ENCODE assay signal across 12 cellular contexts in genomic region chr5:9188131-9188530, GRCh38.
DNase-seq lines count a peak whose midpoint lies in the region; ATAC-seq, FAIRE-seq and TF ChIP-seq lines count a peak whose summit lies in the region.
"Had no signal": no experiment of that assay in that cellular context is flagged by ENCODE, and none has a peak within 500 bp of the region (broad histone marks: within the 10 kb centered on the region; RNA-seq: fewer than 3 reads in every experiment).

No MANE protein-coding gene starts in this region.

- intact Hi-C loops in IMR-90 (cut with micrococcal nuclease) = no loop called here

- H4K20me1 ChIP-seq in IMR-90 (ENCODE audit: insufficient read depth, low read length) (no peaks in the 10 kb centered on the region), osteoblast (ENCODE audit: insufficient read depth, low read length) (no peaks in the 10 kb centered on the region)

- FAIRE-seq in GM19239 (lab: Jason Lieb, UNC) = no peak

- dilution Hi-C loops in IMR-90 (cut with HindIII; ENCODE audit: low sequenced_read_pairs, unreplicated experiment) = no loop called here

- peak overlapping the region; percentile 95 for H3K14ac ChIP-seq in IMR-90 (replicated peaks; ENCODE audit: low read depth, low read length)

- DNase-seq in GM03348 (ENCODE audit: low spot score) (peak; percentile 42), IMR-90 (peak; percentile 96), brain microvascular endothelial cell (peak; percentile 92), osteoblast (ENCODE audit: insufficient read length, low spot score, missing footprints) (peak; percentile 87), NCI-H2227 treated with DMSO at 0.1 percent for 48 hours (lab: John Stamatoyannopoulos, UW) (no peak), GM19239 (ENCODE audit: insufficient read length, low spot score) (no peak)
- DNase-seq: GDM1; naive thymus-derived CD8-positive, alpha-beta T cell; NCI-H187; substantia nigra had no signal

- no peaks in the 10 kb centered on the region for H3K79me2 ChIP-seq in osteoblast (ENCODE audit: insufficient read depth, low read length)

- TF ChIP-seq CTCF in IMR-90 (conservative IDR thresholded peaks at IDR 0.05; ENCODE audit: low read depth, low read length) = no peak
- no peak for TF ChIP-seq CTCF in brain microvascular endothelial cell (IDR thresholded peaks at IDR 0.05; ENCODE audit: low read depth, low read length, missing control alignments)
- TF ChIP-seq CTCF in osteoblast (IDR thresholded peaks at IDR 0.05; ENCODE audit: extremely low read depth, low read depth, low read length) = no peak

- H3K4ac ChIP-seq in IMR-90 (ENCODE audit: low read depth, low read length) = peak overlapping the region; percentile 97

- peaks cover 5 to 18% of the 10 kb centered on the region in 2 experiments; a peak in 3 of 4 replicates for H3K79me1 ChIP-seq in IMR-90 (ENCODE audit: low read depth in 1 of 2, low read length in 2 of 2)

- ATAC-seq in IMR-90 (ENCODE audit: low read depth) = peak; percentile 92
- ATAC-seq in HG03095 (IDR thresholded peaks at IDR 0.05; ENCODE audit: unreplicated experiment) = no peak
- no peak for ATAC-seq in GM19035 (IDR thresholded peaks at IDR 0.05; ENCODE audit: unreplicated experiment)
- ATAC-seq: naive thymus-derived CD8-positive, alpha-beta T cell had no signal

- H2AFZ ChIP-seq in IMR-90 (replicated peaks; ENCODE audit: low read length, poor library complexity) (no peak overlapping the region), osteoblast (ENCODE audit: low read length) (peak overlapping the region; percentile 76)

- H3K9me3 ChIP-seq in IMR-90 (ENCODE audit: control insufficient read depth, insufficient read depth, low read length) (no peaks in the 10 kb centered on the region), osteoblast (ENCODE audit: low read depth, low read length) (no peaks in the 10 kb centered on the region)

- H3K18ac ChIP-seq in IMR-90 (ENCODE audit: low read depth, low read length) = peak overlapping the region; percentile 67; the same call in 1 of the 2 replicates

- H3K4me1 ChIP-seq in IMR-90 (ENCODE audit: control insufficient read depth, insufficient read depth, low read length) (peaks cover 7% of the 10 kb centered on the region), osteoblast (ENCODE audit: insufficient read depth, low read length) (peaks cover 13% of the 10 kb centered on the region)

- BruUV-seq in IMR-90 (replicated peaks; lab: Mats Ljungman, UMichigan) = no TSS peak

- H3K27ac ChIP-seq in IMR-90 (ENCODE audit: insufficient read depth, low read length) (peak overlapping the region; percentile 53; the same call in 1 of the 2 replicates), brain microvascular endothelial cell (peak overlapping the region; percentile 88), osteoblast (ENCODE audit: low read depth, low read length) (peak overlapping the region; percentile 83)

- H3K23ac ChIP-seq in IMR-90 (ENCODE audit: low read depth, low read length) = peak overlapping the region; percentile 63; the same call in 1 of the 2 replicates

- H4K5ac ChIP-seq in IMR-90 (ENCODE audit: low read depth, low read length) = peak overlapping the region; percentile 84; the same call in 1 of the 2 replicates

- CTCF ChIA-PET in IMR-90 (lab: Yijun Ruan, JAX) = no interaction called here

- TF ChIP-seq POLR2A in IMR-90 (IDR thresholded peaks at IDR 0.05; ENCODE audit: low read depth, low read length) = no peak

- peak overlapping the region; percentile 88 for H2BK5ac ChIP-seq in IMR-90 (ENCODE audit: low read depth, low read length, poor library complexity, severe bottlenecking)

- peak overlapping the region; percentile 67 for H3K56ac ChIP-seq in IMR-90 (ENCODE audit: extremely low read depth, insufficient read depth, low read length)

- WGBS in IMR-90 (ENCODE audit: extremely low coverage in 2 of 2, insufficient read length in 1 of 2), 2 experiments = 8% methylated on average over 2 of the region's 5 CpGs; no CpG with 5 or more reads in 1 of the 2 experiments

- H3K36me3 ChIP-seq in IMR-90 (ENCODE audit: control insufficient read depth, insufficient read depth, low read length) (peaks cover 1% of the 10 kb centered on the region; the same call in 1 of the 2 replicates), brain microvascular endothelial cell (replicated peaks) (no peaks in the 10 kb centered on the region), osteoblast (ENCODE audit: insufficient read depth, low read length) (no peaks in the 10 kb centered on the region)

- POLR2A ChIA-PET in IMR-90 (lab: Charles Lee; ENCODE audit: unreplicated experiment) = no interaction called here

- H4K91ac ChIP-seq in IMR-90 (ENCODE audit: insufficient read depth, low read depth, low read length) = peak overlapping the region; percentile 88

- peak overlapping the region; percentile 98; the same call in 2 of the 3 replicates for H2BK15ac ChIP-seq in IMR-90 (ENCODE audit: low read depth, low read length)

- H2BK120ac ChIP-seq in IMR-90 (ENCODE audit: low read depth, low read length) = peak overlapping the region; percentile 94

- no peak for TF ChIP-seq RAD21 in IMR-90 (IDR thresholded peaks at IDR 0.05; ENCODE audit: low read length)

- H2AK5ac ChIP-seq in IMR-90 (ENCODE audit: low read depth, low read length) = peak overlapping the region; percentile 100

- H3K9me1 ChIP-seq in IMR-90 (ENCODE audit: insufficient read depth, low read length) = peaks cover 13% of the 10 kb centered on the region

- H3K4me2 ChIP-seq in IMR-90 (ENCODE audit: low read depth, low read length) = peak overlapping the region; percentile 25; the same call in 1 of the 2 replicates
- peak overlapping the region; percentile 32 for H3K4me2 ChIP-seq in osteoblast (ENCODE audit: insufficient read depth, low read length)

- in situ Hi-C loops in IMR-90 (cut with MboI; ENCODE audit: low sequenced_read_pairs) (no loop called here), brain microvascular endothelial cell (cut with HindIII; ENCODE audit: low pct_ligation_motif_present, low sequenced_read_pairs) (no loop called here)

- no peaks in the 10 kb centered on the region for H3K27me3 ChIP-seq in IMR-90 (ENCODE audit: control insufficient read depth, insufficient read depth, low read length)
- no peaks in the 10 kb centered on the region for H3K27me3 ChIP-seq in brain microvascular endothelial cell (replicated peaks)
- no peaks in the 10 kb centered on the region for H3K27me3 ChIP-seq in osteoblast (ENCODE audit: insufficient read depth, low read length)

- no peak overlapping the region for H3K9ac ChIP-seq in IMR-90 (ENCODE audit: low read depth, low read length)

- H4K8ac ChIP-seq in IMR-90 (ENCODE audit: low read depth in 2 of 2, low read length in 2 of 2) = peak overlapping the region; percentile 69 to 86

- H3K4me3 ChIP-seq in IMR-90 (ENCODE audit: insufficient read depth, low read depth, low read length) (no peak overlapping the region), brain microvascular endothelial cell (ENCODE audit: low read depth, low read length) (no peak overlapping the region), osteoblast (ENCODE audit: insufficient read depth, low read length) (no peak overlapping the region)

- peak overlapping the region; percentile 97 for H2BK20ac ChIP-seq in IMR-90 (ENCODE audit: low read depth, low read length)

- no peak overlapping the region for H2AK9ac ChIP-seq in IMR-90 (replicated peaks; ENCODE audit: low read depth, low read length, poor library complexity)

TF ChIP-seq in IMR-90, 13 proteins besides CTCF, POLR2A, EP300 and RAD21:
- no peak for TF ChIP-seq MAZ (IDR thresholded peaks at IDR 0.05; ENCODE audit: borderline replicate concordance, low read depth, low read length)
- no peak for TF ChIP-seq RFX5 (IDR thresholded peaks at IDR 0.05; ENCODE audit: low read depth, low read length)
- TF ChIP-seq CHD1 (IDR thresholded peaks at IDR 0.05; ENCODE audit: low read depth, low read length) = no peak
- TF ChIP-seq, protein P1, sequence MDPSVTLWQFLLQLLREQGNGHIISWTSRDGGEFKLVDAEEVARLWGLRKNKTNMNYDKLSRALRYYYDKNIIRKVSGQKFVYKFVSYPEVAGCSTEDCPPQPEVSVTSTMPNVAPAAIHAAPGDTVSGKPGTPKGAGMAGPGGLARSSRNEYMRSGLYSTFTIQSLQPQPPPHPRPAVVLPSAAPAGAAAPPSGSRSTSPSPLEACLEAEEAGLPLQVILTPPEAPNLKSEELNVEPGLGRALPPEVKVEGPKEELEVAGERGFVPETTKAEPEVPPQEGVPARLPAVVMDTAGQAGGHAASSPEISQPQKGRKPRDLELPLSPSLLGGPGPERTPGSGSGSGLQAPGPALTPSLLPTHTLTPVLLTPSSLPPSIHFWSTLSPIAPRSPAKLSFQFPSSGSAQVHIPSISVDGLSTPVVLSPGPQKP (IDR thresholded peaks at IDR 0.05; ENCODE audit: borderline replicate concordance, low read depth, low read length) = no peak
- no peak for TF ChIP-seq MXI1 (IDR thresholded peaks at IDR 0.05; ENCODE audit: borderline replicate concordance, low read depth, low read length)
- no peak for TF ChIP-seq MAFK (IDR thresholded peaks at IDR 0.05; ENCODE audit: low read depth, low read length)
- TF ChIP-seq BHLHE40 (IDR thresholded peaks at IDR 0.05; ENCODE audit: low read depth, low read length) = peak; percentile 16; the same call in 1 of the 2 replicates
- no peak for TF ChIP-seq SMC3 (IDR thresholded peaks at IDR 0.05; ENCODE audit: low read depth, low read length)
- peak; percentile 80 for TF ChIP-seq CEBPB (IDR thresholded peaks at IDR 0.05; ENCODE audit: low read depth, low read length)
- no peak for TF ChIP-seq RCOR1 (IDR thresholded peaks at IDR 0.05; ENCODE audit: insufficient replicate concordance, low read length)
- peak; percentile 19; the same call in 1 of the 2 replicates for TF ChIP-seq NFE2L2 (IDR thresholded peaks at IDR 0.05; ENCODE audit: low read depth, low read length)
- peak; percentile 87 for TF ChIP-seq FOS (IDR thresholded peaks at IDR 0.05; ENCODE audit: low read depth, low read length)
- TF ChIP-seq, protein P2, sequence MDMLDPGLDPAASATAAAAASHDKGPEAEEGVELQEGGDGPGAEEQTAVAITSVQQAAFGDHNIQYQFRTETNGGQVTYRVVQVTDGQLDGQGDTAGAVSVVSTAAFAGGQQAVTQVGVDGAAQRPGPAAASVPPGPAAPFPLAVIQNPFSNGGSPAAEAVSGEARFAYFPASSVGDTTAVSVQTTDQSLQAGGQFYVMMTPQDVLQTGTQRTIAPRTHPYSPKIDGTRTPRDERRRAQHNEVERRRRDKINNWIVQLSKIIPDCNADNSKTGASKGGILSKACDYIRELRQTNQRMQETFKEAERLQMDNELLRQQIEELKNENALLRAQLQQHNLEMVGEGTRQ (IDR thresholded peaks at IDR 0.05; ENCODE audit: low read depth, low read length) = no peak
TF ChIP-seq in IMR-90: peak in this region for 4.

Comparison
In these comparisons a context has a peak if more than half of its experiments do, and no peak if none do; other contexts are left out.
1. DNase-seq: peak in GM03348 (single experiment), IMR-90 (single experiment), brain microvascular endothelial cell (single experiment) and osteoblast (single experiment); none in NCI-H2227 treated with DMSO at 0.1 percent for 48 hours (single experiment) and GM19239 (single experiment).
2. Peak in every context shown above with its lines, with median percentiles within 50 percentile points of each other: H3K27ac ChIP-seq.